In the genomic region with DNA sequence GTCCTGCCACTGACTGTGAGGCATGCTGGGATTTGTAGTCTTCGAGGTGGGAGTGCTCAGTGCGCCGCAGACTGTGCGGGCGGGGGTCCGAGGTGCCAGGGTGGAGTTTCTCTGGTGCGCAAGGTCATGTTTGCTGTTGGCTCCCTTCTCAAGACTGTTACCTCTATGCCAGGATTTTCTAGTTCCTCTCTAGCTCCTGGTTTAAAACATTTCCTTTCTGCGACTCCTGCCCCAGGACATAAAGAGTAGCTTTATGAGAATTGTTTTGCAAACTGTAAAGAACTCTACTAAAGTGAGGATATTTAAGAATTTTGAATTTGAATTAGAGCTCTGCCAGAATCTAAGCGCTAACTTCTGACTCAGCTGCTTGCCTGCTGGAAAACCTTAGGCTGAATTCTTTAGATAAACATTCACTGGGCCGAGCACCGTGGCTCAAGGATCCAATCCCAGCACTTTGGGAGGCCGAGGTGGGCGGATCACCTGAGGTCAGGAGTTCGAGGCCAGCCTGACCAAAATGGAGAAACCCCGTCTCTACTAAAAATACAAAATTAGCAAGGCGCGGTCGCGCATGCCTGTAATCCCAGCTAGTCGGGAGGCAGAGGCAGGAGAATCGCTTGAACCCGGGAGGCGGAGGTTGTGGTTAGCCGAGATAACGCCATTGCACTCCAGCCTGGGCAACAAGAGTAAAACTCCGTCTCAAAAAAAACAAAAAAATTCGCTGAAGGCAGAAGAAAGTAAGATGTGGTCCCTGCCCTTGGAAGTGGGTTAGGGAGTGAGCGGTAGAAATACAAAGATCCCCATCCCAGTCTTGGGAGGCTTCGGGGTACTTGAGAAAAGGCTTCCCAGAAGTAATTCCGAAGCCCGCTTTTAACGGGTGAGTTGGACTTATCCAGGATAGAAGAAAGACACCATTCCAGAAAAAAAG, we compare ENCODE assay signal across 8 cellular contexts. TPM values are rescaled to one million over a fixed set of nuclear protein-coding genes. Genes with fewer than 3 reads are reported as not detected.
DNase-seq lines count a peak whose midpoint lies in the region; ATAC-seq and TF ChIP-seq lines count a peak whose summit lies in the region.

No MANE protein-coding gene starts in this region.

- H3K4me1 Mint-ChIP-seq in naive B cell, result peaks cover 24 to 34% (median 34%) of the 10 kb centered on the region in 3 donors

- peak overlapping the region; percentile 100 for H3K27ac Mint-ChIP-seq in naive B cell

- H3K4me1 ChIP-seq in BE2C (no peaks in the 10 kb centered on the region), ectodermal cell (ENCODE audit: control insufficient read depth, insufficient read depth, low read length) (peaks cover 4% of the 10 kb centered on the region)

- H3K36me3 Mint-ChIP-seq in naive B cell, result no peaks in the 10 kb centered on the region

- peak overlapping the region; percentile 99 for H3K27ac ChIP-seq in ectodermal cell (ENCODE audit: insufficient read depth, low read depth, low read length, poor library complexity, severe bottlenecking)

- H3K36me3 ChIP-seq in BE2C, result no peaks in the 10 kb centered on the region
- no peaks in the 10 kb centered on the region for H3K36me3 ChIP-seq in ectodermal cell (ENCODE audit: control insufficient read depth, insufficient read depth, low read length)

- no peaks in the 10 kb centered on the region for H3K9me3 Mint-ChIP-seq in naive B cell

- peak overlapping the region; percentile 94 to 99 (median 98) for H3K4me3 Mint-ChIP-seq in naive B cell

- H3K9me3 ChIP-seq in BE2C (no peaks in the 10 kb centered on the region), ectodermal cell (ENCODE audit: control insufficient read depth, low read length) (no peaks in the 10 kb centered on the region)

- TF ChIP-seq CTCF in BE2C (IDR thresholded peaks at IDR 0.05; ENCODE audit: low read depth, low read length), result no peak

- H3K27me3 Mint-ChIP-seq in naive B cell, result peaks cover 0 to 13% (median 10%) of the 10 kb centered on the region in 3 donors

- no peak for DNase-seq in BE2C
- DNase-seq in GM19238 (ENCODE audit: insufficient read length, low spot score), result peak; percentile 77
- peak; percentile 97 for DNase-seq in RPMI8226
- DNase-seq in naive B cell, result no peak
- no peak for DNase-seq in central memory CD4-positive, alpha-beta T cell
- no peak for DNase-seq in NCI-H748 (lab: John Stamatoyannopoulos, UW; ENCODE audit: unreplicated experiment)

- ATAC-seq in naive B cell (ENCODE audit: low read depth in 2 of 2) (no peak), GM21723 (IDR thresholded peaks at IDR 0.05; ENCODE audit: unreplicated experiment) (no peak)

- 46 to 47% methylated on average over 31 to 32 of the region's 32 CpGs for WGBS in ectodermal cell, 2 experiments

- H3K27me3 ChIP-seq in BE2C (no peaks in the 10 kb centered on the region), ectodermal cell (ENCODE audit: control insufficient read depth, insufficient read depth, low read length, poor library complexity, severe bottlenecking) (no peaks in the 10 kb centered on the region)

- H3K4me3 ChIP-seq in BE2C (ENCODE audit: low read depth, low read length) (peak overlapping the region; percentile 91), ectodermal cell (ENCODE audit: insufficient read depth, low read depth, low read length) (peak overlapping the region; percentile 99)

RNA-seq across cellular contexts. Expression of gene USP48, which starts 1.0 kb away (rescaled TPM):
- polyA plus RNA-seq in BE2C (2012; ENCODE audit: insufficient read depth, insufficient read length, low read depth), result 27.8 TPM
- polyA plus RNA-seq in ectodermal cell (2013, experiment 1 of 4), result 42.2 TPM
- 50.5 TPM for polyA plus RNA-seq in ectodermal cell (2013, experiment 2 of 4)
- 41.8 TPM for polyA plus RNA-seq in ectodermal cell (2013, experiment 3 of 4)
- 39.3 TPM for polyA plus RNA-seq in ectodermal cell (2013, experiment 4 of 4)
- polyA plus RNA-seq in naive B cell (ENCODE audit: low read depth in 6 of 6), result 10 to 100 TPM; 30.3 to 45.9 (median 39.8) TPM

RNA-seq across cellular contexts. Expression of gene LDLRAD2, which starts 28.1 kb away (rescaled TPM):
- polyA plus RNA-seq in BE2C (2012; ENCODE audit: insufficient read depth, insufficient read length, low read depth), result not detected
- polyA plus RNA-seq in ectodermal cell (2013, experiment 1 of 4), result 1.6 TPM
- polyA plus RNA-seq in ectodermal cell (2013, experiment 2 of 4), result 1.7 TPM
- polyA plus RNA-seq in ectodermal cell (2013, experiment 3 of 4), result 0.85 TPM
- 1.3 TPM for polyA plus RNA-seq in ectodermal cell (2013, experiment 4 of 4)
- polyA plus RNA-seq in naive B cell (ENCODE audit: low read depth in 6 of 6), result not detected

Comparison
In these comparisons a context has a peak if more than half of its experiments do, and no peak if none do; other contexts are left out.
1. DNase-seq: peak in GM19238 (single experiment) and RPMI8226 (single experiment); none in BE2C (single experiment), naive B cell (single experiment), central memory CD4-positive, alpha-beta T cell (single experiment) and NCI-H748 (single experiment).